1 cellular context compared by ENCODE assay signal in the genomic region with DNA sequence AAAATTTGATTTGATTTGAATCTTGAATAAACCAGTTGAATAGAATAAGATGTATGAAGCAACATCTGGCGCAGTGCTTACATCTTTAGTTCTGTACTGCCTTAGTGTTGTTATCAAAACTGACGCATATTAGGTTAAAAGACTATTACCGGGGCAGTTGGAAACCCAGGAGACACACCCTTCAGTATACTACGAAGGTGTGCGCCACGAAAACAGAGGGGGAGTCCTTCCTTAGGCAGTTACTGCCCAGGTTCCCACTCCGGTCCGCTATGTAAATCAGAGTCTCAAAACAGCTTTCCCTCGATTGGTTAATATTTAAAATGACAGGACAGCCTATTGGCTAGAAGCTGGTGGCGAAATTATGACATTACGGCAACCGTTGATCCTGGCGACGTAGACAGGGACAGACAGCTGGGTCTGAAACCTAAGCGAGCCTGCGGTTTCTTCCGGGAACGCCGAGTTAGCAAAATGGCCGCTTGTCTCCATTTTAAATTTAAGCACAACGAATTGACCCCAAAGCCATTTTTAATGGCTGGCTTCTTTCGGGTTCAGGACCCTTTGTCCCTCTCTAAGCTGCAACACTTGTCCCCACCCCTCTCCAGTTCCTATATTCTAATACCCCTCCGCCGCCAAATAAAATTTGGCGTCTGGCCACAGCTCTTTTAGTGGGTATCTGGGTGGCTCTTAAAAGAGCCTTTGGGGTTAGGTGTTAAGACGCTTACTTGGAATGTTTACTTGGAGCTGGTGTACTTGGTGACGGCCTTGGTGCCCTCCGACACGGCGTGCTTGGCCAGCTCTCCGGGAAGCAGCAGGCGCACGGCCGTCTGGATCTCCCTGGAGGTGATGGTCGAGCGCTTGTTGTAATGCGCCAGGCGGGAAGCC.
A peak's percentile ranks its signal among the peaks of the same experiment; 100 is the strongest.
TF ChIP-seq lines count a peak whose summit lies in the region.

No MANE protein-coding gene starts in this region.

TF ChIP-seq in GM12878, 131 proteins besides CTCF, POLR2A, EP300 and RAD21 (continued from another document and continues in another):
- TF ChIP-seq ZBTB33 (IDR thresholded peaks at IDR 0.05) (peak; percentile 67), BHLHE40 (IDR thresholded peaks at IDR 0.05; ENCODE audit: borderline replicate concordance in 1 of 2, low read depth in 2 of 2, low read length in 1 of 2) (peak; percentile 61 to 72), SMAD5 (IDR thresholded peaks at IDR 0.05; ENCODE audit: low read depth) (peak; percentile 88; the same call in 1 of the 2 replicates), PRDM15 (CRISPR knock-in tag; IDR thresholded peaks at IDR 0.05) (peak; percentile 90), CREB1 (IDR thresholded peaks at IDR 0.05; ENCODE audit: low read depth) (peak; percentile 95), RFX5 (IDR thresholded peaks at IDR 0.05; ENCODE audit: low read depth, low read length) (no peak; the same call in 1 of the 2 replicates), ZBTB11 (CRISPR knock-in tag; IDR thresholded peaks at IDR 0.05) (peak; percentile 75), E2F4 (IDR thresholded peaks at IDR 0.05; ENCODE audit: low read depth, low read length) (no peak), ZNF217 (IDR thresholded peaks at IDR 0.05) (peak; percentile 100), PAX8 (IDR thresholded peaks at IDR 0.05) (no peak), RELA (IDR thresholded peaks at IDR 0.05; ENCODE audit: borderline replicate concordance, partially characterized antibody) (peak; percentile 99), ZNF384 (IDR thresholded peaks at IDR 0.05; ENCODE audit: borderline replicate concordance, low read depth, low read length) (no peak), ATF3 (IDR thresholded peaks at IDR 0.05; ENCODE audit: borderline replicate concordance, extremely low read depth, low read depth, low read length) (no peak), CHD2 (IDR thresholded peaks at IDR 0.05; ENCODE audit: borderline replicate concordance, low read depth, low read length) (peak; percentile 95), ZNF622 (IDR thresholded peaks at IDR 0.05) (peak; percentile 83), ETV6 (conservative IDR thresholded peaks at IDR 0.05 in 1 of 2, IDR thresholded peaks at IDR 0.05 in 1 of 2; ENCODE audit: borderline replicate concordance in 1 of 2, low read depth in 1 of 2) (no peak), TBL1XR1 (IDR thresholded peaks at IDR 0.05; ENCODE audit: low read depth, low read length) (0 out of 2 replicates have a peak, but pooled peaks have one; percentile 9), ZZZ3 (IDR thresholded peaks at IDR 0.05; ENCODE audit: control insufficient read depth, insufficient read length, low read depth) (no peak), TARDBP (IDR thresholded peaks at IDR 0.05; ENCODE audit: borderline replicate concordance) (no peak), SUZ12 (IDR thresholded peaks at IDR 0.05; ENCODE audit: unreplicated experiment) (no peak), MXI1 (IDR thresholded peaks at IDR 0.05; ENCODE audit: low read depth, low read length) (peak; percentile 87), CREM (IDR thresholded peaks at IDR 0.05; ENCODE audit: low read depth) (peak; percentile 84; the same call in 1 of the 2 replicates), PAX5 (IDR thresholded peaks at IDR 0.05; ENCODE audit: borderline replicate concordance, low read depth, low read length) (peak; percentile 53; the same call in 1 of the 2 replicates), ZBTB40 (IDR thresholded peaks at IDR 0.05; ENCODE audit: borderline replicate concordance) (peak; percentile 94; the same call in 1 of the 2 replicates), ZNF207 (IDR thresholded peaks at IDR 0.05; ENCODE audit: borderline replicate concordance) (peak; percentile 70; the same call in 1 of the 2 replicates), KLF5 (IDR thresholded peaks at IDR 0.05; ENCODE audit: partially characterized antibody) (peak; percentile 58), FOXM1 (IDR thresholded peaks at IDR 0.05; ENCODE audit: low read depth, low read length) (peak; percentile 100), IKZF1 (conservative IDR thresholded peaks at IDR 0.05) (peak; percentile 92), JUND (IDR thresholded peaks at IDR 0.05; ENCODE audit: low read depth, low read length) (no peak), SMC3 (IDR thresholded peaks at IDR 0.05; ENCODE audit: borderline replicate concordance, low read length) (no peak), JUNB (IDR thresholded peaks at IDR 0.05) (no peak)
- TF ChIP-seq, protein P1, sequence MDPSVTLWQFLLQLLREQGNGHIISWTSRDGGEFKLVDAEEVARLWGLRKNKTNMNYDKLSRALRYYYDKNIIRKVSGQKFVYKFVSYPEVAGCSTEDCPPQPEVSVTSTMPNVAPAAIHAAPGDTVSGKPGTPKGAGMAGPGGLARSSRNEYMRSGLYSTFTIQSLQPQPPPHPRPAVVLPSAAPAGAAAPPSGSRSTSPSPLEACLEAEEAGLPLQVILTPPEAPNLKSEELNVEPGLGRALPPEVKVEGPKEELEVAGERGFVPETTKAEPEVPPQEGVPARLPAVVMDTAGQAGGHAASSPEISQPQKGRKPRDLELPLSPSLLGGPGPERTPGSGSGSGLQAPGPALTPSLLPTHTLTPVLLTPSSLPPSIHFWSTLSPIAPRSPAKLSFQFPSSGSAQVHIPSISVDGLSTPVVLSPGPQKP (IDR thresholded peaks at IDR 0.05; ENCODE audit: low read depth, low read length): no peak
- TF ChIP-seq, protein P2, sequence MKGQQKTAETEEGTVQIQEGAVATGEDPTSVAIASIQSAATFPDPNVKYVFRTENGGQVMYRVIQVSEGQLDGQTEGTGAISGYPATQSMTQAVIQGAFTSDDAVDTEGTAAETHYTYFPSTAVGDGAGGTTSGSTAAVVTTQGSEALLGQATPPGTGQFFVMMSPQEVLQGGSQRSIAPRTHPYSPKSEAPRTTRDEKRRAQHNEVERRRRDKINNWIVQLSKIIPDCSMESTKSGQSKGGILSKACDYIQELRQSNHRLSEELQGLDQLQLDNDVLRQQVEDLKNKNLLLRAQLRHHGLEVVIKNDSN (IDR thresholded peaks at IDR 0.05; ENCODE audit: borderline replicate concordance, extremely low read length, insufficient read depth, low read depth, low read length): no peak
- TF ChIP-seq, protein P3, sequence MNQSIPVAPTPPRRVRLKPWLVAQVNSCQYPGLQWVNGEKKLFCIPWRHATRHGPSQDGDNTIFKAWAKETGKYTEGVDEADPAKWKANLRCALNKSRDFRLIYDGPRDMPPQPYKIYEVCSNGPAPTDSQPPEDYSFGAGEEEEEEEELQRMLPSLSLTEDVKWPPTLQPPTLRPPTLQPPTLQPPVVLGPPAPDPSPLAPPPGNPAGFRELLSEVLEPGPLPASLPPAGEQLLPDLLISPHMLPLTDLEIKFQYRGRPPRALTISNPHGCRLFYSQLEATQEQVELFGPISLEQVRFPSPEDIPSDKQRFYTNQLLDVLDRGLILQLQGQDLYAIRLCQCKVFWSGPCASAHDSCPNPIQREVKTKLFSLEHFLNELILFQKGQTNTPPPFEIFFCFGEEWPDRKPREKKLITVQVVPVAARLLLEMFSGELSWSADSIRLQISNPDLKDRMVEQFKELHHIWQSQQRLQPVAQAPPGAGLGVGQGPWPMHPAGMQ (IDR thresholded peaks at IDR 0.05; ENCODE audit: borderline replicate concordance): no peak
